33 cellular contexts compared by ENCODE assay signal in genomic region chr7:135578569-135578968, GRCh38.
"Had no signal": no experiment of that assay in that cellular context is flagged by ENCODE, and none has a peak within 500 bp of the region (broad histone marks: within the 10 kb centered on the region; RNA-seq: fewer than 3 reads in every experiment).

No MANE protein-coding gene starts in this region.

- H3K9me3 Mint-ChIP-seq: activated naive CD8-positive, alpha-beta T cell treated with anti-CD3 and anti-CD28 coated beads, Interleukin-2, amount 50 U/mL, for 24 hours; activated T-cell treated with anti-CD3 and anti-CD28 coated beads, Interleukin-2, amount 50 U/mL, for 24 hours; endodermal cell had no signal

- DNase-seq: activated B cell treated with CpG ODN at 0.5 μM for 24 hours; activated CD4-positive, alpha-beta T cell treated with anti-CD3 and anti-CD28 coated beads for 48 hours; activated CD4-positive, alpha-beta T cell treated with anti-CD3 and anti-CD28 coated beads, Interleukin-2, amount 50 U/mL, for 1 hour; activated CD4-positive, alpha-beta T cell treated with anti-CD3 and anti-CD28 coated beads, Interleukin-2, amount 50 U/mL, for 48 hours; activated CD8-positive, alpha-beta memory T cell treated with anti-CD3 and anti-CD28 coated beads for 24 hours; activated CD8-positive, alpha-beta memory T cell treated with anti-CD3 and anti-CD28 coated beads, Interleukin-2, amount 50 U/mL, for 48 hours; activated CD8-positive, alpha-beta T cell treated with anti-CD3 and anti-CD28 coated beads for 36 hours; activated gamma-delta T cell; activated naive CD4-positive, alpha-beta T cell; activated naive CD4-positive, alpha-beta T cell treated with anti-CD3 and anti-CD28 coated beads, Interleukin-2, amount 10 ng/mL, durations not matched to agents 7 days and 5 days; activated naive CD8-positive, alpha-beta T cell treated with anti-CD3 and anti-CD28 coated beads, Interleukin-2, amount 50 U/mL, for 24 hours; activated T-cell treated with anti-CD3 and anti-CD28 coated beads for 4 hours; activated T-cell treated with anti-CD3 and anti-CD28 coated beads, Interleukin-2, amount 50 U/mL, for 24 hours; activated T-cell treated with anti-CD3 and anti-CD28 coated beads, Interleukin-2, amount 50 U/mL, for 72 hours; adrenal gland; amygdala; aorta; body of pancreas; caudate nucleus; cortex of kidney; effector CD8-positive, alpha-beta T cell; endodermal cell; foreskin fibroblast; head of caudate nucleus; T-helper 1 cell; T-helper 17 cell; T1000; WERI-Rb-1 had no signal

- H3K9me3 ChIP-seq: adrenal gland, body of pancreas had no signal

- H3K27ac Mint-ChIP-seq: activated B cell treated with CpG ODN at 0.5 μM for 24 hours; activated CD8-positive, alpha-beta T cell treated with anti-CD3 and anti-CD28 coated beads for 36 hours; activated naive CD4-positive, alpha-beta T cell treated with anti-CD3 and anti-CD28 coated beads, Interleukin-2, amount 10 ng/mL, durations not matched to agents 7 days and 5 days; activated naive CD4-positive, alpha-beta T cell treated with anti-CD3 and anti-CD28 coated beads, Interleukin-2, amount 50 U/mL, for 72 hours; activated naive CD8-positive, alpha-beta T cell treated with anti-CD3 and anti-CD28 coated beads, Interleukin-2, amount 50 U/mL, for 24 hours; activated T-cell treated with anti-CD3 and anti-CD28 coated beads, Interleukin-2, amount 50 U/mL, for 24 hours; activated T-cell treated with anti-CD3 and anti-CD28 coated beads, Interleukin-2, amount 50 U/mL, for 72 hours; endodermal cell; T-helper 17 cell; T-helper 2 cell treated with Interferon-gamma antibody and Interleukin-4, amounts not matched to agents 5 μg/mL and 100 μg/mL, for 36 hours had no signal

- H3K4me3 Mint-ChIP-seq: activated B cell treated with CpG ODN at 0.5 μM for 24 hours; activated CD8-positive, alpha-beta T cell treated with anti-CD3 and anti-CD28 coated beads for 36 hours; activated naive CD4-positive, alpha-beta T cell treated with anti-CD3 and anti-CD28 coated beads, Interleukin-2, amount 10 ng/mL, durations not matched to agents 7 days and 5 days; activated naive CD8-positive, alpha-beta T cell treated with anti-CD3 and anti-CD28 coated beads, Interleukin-2, amount 50 U/mL, for 24 hours; activated T-cell treated with anti-CD3 and anti-CD28 coated beads, Interleukin-2, amount 50 U/mL, for 24 hours; activated T-cell treated with anti-CD3 and anti-CD28 coated beads, Interleukin-2, amount 50 U/mL, for 72 hours; endodermal cell; T-helper 17 cell; T-helper 2 cell treated with Interferon-gamma antibody and Interleukin-4, amounts not matched to agents 5 μg/mL and 100 μg/mL, for 36 hours had no signal

- H3K27me3 Mint-ChIP-seq: activated B cell treated with CpG ODN at 0.5 μM for 24 hours; activated CD8-positive, alpha-beta T cell treated with anti-CD3 and anti-CD28 coated beads for 36 hours; activated naive CD4-positive, alpha-beta T cell treated with anti-CD3 and anti-CD28 coated beads, Interleukin-2, amount 10 ng/mL, durations not matched to agents 7 days and 5 days; activated naive CD8-positive, alpha-beta T cell treated with anti-CD3 and anti-CD28 coated beads, Interleukin-2, amount 50 U/mL, for 24 hours; activated T-cell treated with anti-CD3 and anti-CD28 coated beads, Interleukin-2, amount 50 U/mL, for 24 hours; T-helper 17 cell had no signal

- H3K27ac ChIP-seq: adrenal gland, body of pancreas, WERI-Rb-1 had no signal

- FAIRE-seq: colon, frontal cortex had no signal

- H3K4me1 ChIP-seq: adrenal gland, body of pancreas had no signal

- H3K27me3 ChIP-seq: adrenal gland, body of pancreas had no signal

- H3K4me3 ChIP-seq: adrenal gland, body of pancreas had no signal

- H3K4me1 Mint-ChIP-seq: endodermal cell had no signal

- ATAC-seq: activated CD4-positive, CD25-positive, alpha-beta regulatory T cell treated with anti-CD3 and anti-CD28 coated beads, Interleukin-2, amount 50 U/mL, for 24 hours; activated CD8-positive, alpha-beta T cell treated with anti-CD3 and anti-CD28 coated beads for 36 hours; activated naive CD4-positive, alpha-beta T cell treated with anti-CD3 and anti-CD28 coated beads, Interleukin-2, amount 50 U/mL, for 72 hours; activated naive CD8-positive, alpha-beta T cell treated with anti-CD3 and anti-CD28 coated beads, Interleukin-2, amount 50 U/mL, for 24 hours; activated T-cell treated with anti-CD3 and anti-CD28 coated beads, Interleukin-2, amount 50 U/mL, for 72 hours; body of pancreas; T-helper 17 cell had no signal
